1 cellular context compared by ENCODE assay signal in the genomic region with DNA sequence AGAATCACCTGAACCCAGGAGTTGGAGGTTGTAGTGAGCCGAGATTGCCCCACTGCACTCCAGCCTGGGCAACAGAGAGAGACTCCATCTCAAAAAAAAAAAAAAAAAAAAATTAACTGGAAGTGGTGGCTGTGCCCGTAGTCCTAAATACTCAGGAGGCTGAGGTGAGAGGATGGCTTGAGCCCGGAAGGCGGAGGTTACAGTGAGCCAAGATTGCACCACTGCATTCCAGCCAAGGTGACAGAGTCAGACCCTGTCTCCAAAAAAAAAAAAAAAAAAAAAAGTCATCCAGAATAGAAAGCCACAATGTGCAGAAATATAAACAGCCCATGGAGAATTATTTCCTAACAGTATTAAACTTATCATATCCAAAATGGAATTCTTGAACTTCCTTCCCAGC. TPM values are rescaled to one million over a fixed set of nuclear protein-coding genes. Genes with fewer than 3 reads are reported as not detected.
"Had no signal": no experiment of that assay in that cellular context is flagged by ENCODE, and none has a peak within 500 bp of the region (broad histone marks: within the 10 kb centered on the region; RNA-seq: fewer than 3 reads in every experiment).

No MANE protein-coding gene starts in this region.

RNA-seq across cellular contexts. Expression of a gene that starts 11.6 kb away (rescaled TPM):
- total RNA-seq: HepG2 had no signal
- polyA plus RNA-seq: HepG2 had no signal
